Comparison of ENCODE assay signal across 19 cellular contexts in the genomic region with DNA sequence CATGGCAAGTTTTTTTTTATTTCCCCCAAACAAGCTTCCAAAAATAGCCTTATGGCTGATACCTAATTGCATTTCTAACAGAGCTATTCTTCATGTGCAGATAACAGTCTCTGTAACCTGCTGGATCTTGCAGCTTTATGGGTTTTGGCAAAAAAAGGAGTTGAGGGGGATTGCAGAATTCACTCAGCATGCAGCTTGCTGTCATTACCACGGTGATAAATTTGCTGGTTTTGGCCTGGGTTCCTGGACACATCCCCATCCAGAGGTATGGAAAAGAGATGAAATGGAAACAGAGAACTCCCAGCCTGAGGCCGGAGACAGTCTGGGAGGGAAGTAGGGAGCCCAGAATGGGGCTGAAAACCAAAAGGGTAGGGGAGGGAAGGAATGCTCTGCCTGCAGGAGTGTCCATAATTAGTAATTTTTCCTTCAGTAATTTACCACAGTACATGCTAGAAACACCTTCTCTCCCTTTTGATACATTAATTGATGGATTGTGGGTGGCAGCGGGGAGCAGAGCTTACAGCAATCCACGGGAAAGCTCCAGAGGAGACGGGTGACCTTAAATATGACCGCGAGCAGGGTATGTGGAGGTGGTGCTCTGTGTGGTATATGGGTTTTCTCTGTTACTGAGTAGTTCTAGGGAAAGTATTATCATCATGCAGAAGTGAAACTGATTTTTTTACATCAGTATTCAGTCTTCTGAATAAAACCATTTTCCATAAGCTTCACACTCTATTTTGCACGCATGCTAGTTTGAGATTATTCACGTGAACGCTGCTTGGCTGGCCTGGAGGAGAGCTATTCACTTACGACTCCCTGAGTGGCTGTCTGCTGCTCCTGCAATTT.
DNase-seq lines count a peak whose midpoint lies in the region; ATAC-seq and TF ChIP-seq lines count a peak whose summit lies in the region.
"Had no signal": no experiment of that assay in that cellular context is flagged by ENCODE, and none has a peak within 500 bp of the region (broad histone marks: within the 10 kb centered on the region; RNA-seq: fewer than 3 reads in every experiment).

No MANE protein-coding gene starts in this region.

- H3K4me3 ChIP-seq in gastrocnemius medialis (no peak overlapping the region), ovary (no peak overlapping the region), right atrium auricular region (no peak overlapping the region)
- H3K4me3 ChIP-seq: BLaER1, SK-N-MC, thyroid gland had no signal

- intact Hi-C loops in gastrocnemius medialis (cut with DNase I; ENCODE audit: low total_unique reads) (no loop called here), ovary (cut with DNase I) (no loop called here), Right ventricle myocardium superior (cut with DNase I) (no loop called here)

- TF ChIP-seq POLR2A in gastrocnemius medialis (IDR thresholded peaks at IDR 0.05): no peak
- TF ChIP-seq POLR2A in ovary (IDR thresholded peaks at IDR 0.05): no peak

- no peak for TF ChIP-seq CTCF in gastrocnemius medialis (IDR thresholded peaks at IDR 0.05 in 4 of 5, conservative IDR thresholded peaks at IDR 0.05 in 1 of 5)
- no peak for TF ChIP-seq CTCF in ovary (IDR thresholded peaks at IDR 0.05)
- no peak for TF ChIP-seq CTCF in right atrium auricular region (IDR thresholded peaks at IDR 0.05)

- no peaks in the 10 kb centered on the region for H3K4me1 ChIP-seq in gastrocnemius medialis
- no peaks in the 10 kb centered on the region for H3K4me1 ChIP-seq in ovary (ENCODE audit: insufficient read depth)
- H3K4me1 ChIP-seq in right atrium auricular region: no peaks in the 10 kb centered on the region
- H3K4me1 ChIP-seq: thyroid gland had no signal

- peak; percentile 65 for ATAC-seq in GM18508 (IDR thresholded peaks at IDR 0.05; ENCODE audit: insufficient read depth, unreplicated experiment)
- ATAC-seq in GM21528 (IDR thresholded peaks at IDR 0.05; ENCODE audit: low FRiP score, unreplicated experiment): peak; percentile 66
- no peak for ATAC-seq in gastrocnemius medialis
- ATAC-seq in Right ventricle myocardium superior (ENCODE audit: poor library complexity): no peak
- ATAC-seq: natural killer cell treated with Interleukin-12 subunit alpha and Interleukin-12 subunit beta and Interleukin-15 and Interleukin-18, amount 100 ng/mL, for 72 hours had no signal

- H3K9me3 ChIP-seq in gastrocnemius medialis (no peaks in the 10 kb centered on the region), ovary (no peaks in the 10 kb centered on the region), right atrium auricular region (no peaks in the 10 kb centered on the region)
- H3K9me3 ChIP-seq: BLaER1, thyroid gland had no signal

- H3K27ac ChIP-seq in gastrocnemius medialis (no peak overlapping the region), ovary (no peak overlapping the region), right atrium auricular region (no peak overlapping the region)
- H3K27ac ChIP-seq: BLaER1, SK-N-MC, thyroid gland had no signal

- WGBS in ovary, 3 donors: 44 to 59% (median 46%) methylated on average over 11 of the region's 11 CpGs

- H3K36me3 ChIP-seq in gastrocnemius medialis (no peaks in the 10 kb centered on the region), ovary (no peaks in the 10 kb centered on the region), right atrium auricular region (no peaks in the 10 kb centered on the region)
- H3K36me3 ChIP-seq: BLaER1, thyroid gland had no signal

- TF ChIP-seq EP300 in ovary (IDR thresholded peaks at IDR 0.05): no peak

- no peaks in the 10 kb centered on the region for H3K27me3 ChIP-seq in gastrocnemius medialis
- H3K27me3 ChIP-seq in ovary: no peaks in the 10 kb centered on the region
- H3K27me3 ChIP-seq in right atrium auricular region: no peaks in the 10 kb centered on the region
- H3K27me3 ChIP-seq: BLaER1, thyroid gland had no signal

- in situ Hi-C loops in gastrocnemius medialis (cut with MboI; ENCODE audit: low sequenced_read_pairs in 4 of 4): no loop called here

- DNase-seq in NCI-H1694 (lab: John Stamatoyannopoulos, UW): peak; percentile 85
- DNase-seq in foreskin melanocyte: peak; percentile 60
- DNase-seq in gastrocnemius medialis: no peak
- no peak for DNase-seq in ovary
- no peak for DNase-seq in Right ventricle myocardium superior
- no peak for DNase-seq in right atrium auricular region (ENCODE audit: low spot score)
- DNase-seq: activated CD8-positive, alpha-beta memory T cell treated with anti-CD3 and anti-CD28 coated beads for 24 hours; activated effector memory CD4-positive, alpha-beta T cell treated with Interleukin-2 at 50 U/mL for 16 hours; HCEC 1CT; NCI-H345; OCI-M1; stimulated activated CD4-positive, alpha-beta T cell treated with anti-CD3 and anti-CD28 coated beads, Interleukin-2, amount 100 ng/mL, for 24 hours; stimulated activated CD8-positive, alpha-beta memory T cell treated with anti-CD3 and anti-CD28 coated beads, Interleukin-4, amount 100 ng/mL, for 48 hours; thyroid gland had no signal

Comparison
In these comparisons a context has a peak if more than half of its experiments do, and no peak if none do; other contexts are left out.
1. ATAC-seq: peak in GM18508 (single experiment) and GM21528 (single experiment); none in gastrocnemius medialis (0 of 2) and Right ventricle myocardium superior (single experiment).
2. DNase-seq: peak in NCI-H1694 (single experiment) and foreskin melanocyte (single experiment); none in gastrocnemius medialis (0 of 2), ovary (0 of 5), Right ventricle myocardium superior (single experiment) and right atrium auricular region (single experiment).